ENCODE assay signal across 1 cellular context in the genomic region with DNA sequence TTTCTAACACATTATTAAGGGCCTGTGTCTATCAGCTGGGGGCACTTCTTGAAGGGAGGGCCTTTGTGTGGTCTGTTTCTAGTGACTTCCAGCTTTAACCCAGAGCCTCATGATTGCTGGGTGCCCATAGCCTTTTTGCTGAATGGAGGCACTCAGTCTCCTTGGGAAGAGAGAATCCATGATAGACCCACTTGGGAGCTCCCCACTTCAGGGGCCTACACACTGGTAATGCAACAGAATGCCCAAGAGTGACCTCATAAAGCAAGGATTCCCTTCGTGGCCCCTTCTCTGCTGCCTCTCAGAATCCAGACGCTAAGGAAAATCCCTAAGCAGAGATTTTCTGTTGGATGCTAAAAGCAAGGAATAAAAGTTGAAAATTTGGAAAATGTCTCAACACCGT.
TF ChIP-seq lines count a peak whose summit lies in the region.

TSS of gene CATSPER3 (plus strand) at position 301 of the 400 bp plus-strand sequence. CDS start at position 386, 85 bp downstream.

TF ChIP-seq in HCT116, 20 proteins besides CTCF, POLR2A, EP300 and RAD21 (continued from another document):
- TF ChIP-seq, protein P1, sequence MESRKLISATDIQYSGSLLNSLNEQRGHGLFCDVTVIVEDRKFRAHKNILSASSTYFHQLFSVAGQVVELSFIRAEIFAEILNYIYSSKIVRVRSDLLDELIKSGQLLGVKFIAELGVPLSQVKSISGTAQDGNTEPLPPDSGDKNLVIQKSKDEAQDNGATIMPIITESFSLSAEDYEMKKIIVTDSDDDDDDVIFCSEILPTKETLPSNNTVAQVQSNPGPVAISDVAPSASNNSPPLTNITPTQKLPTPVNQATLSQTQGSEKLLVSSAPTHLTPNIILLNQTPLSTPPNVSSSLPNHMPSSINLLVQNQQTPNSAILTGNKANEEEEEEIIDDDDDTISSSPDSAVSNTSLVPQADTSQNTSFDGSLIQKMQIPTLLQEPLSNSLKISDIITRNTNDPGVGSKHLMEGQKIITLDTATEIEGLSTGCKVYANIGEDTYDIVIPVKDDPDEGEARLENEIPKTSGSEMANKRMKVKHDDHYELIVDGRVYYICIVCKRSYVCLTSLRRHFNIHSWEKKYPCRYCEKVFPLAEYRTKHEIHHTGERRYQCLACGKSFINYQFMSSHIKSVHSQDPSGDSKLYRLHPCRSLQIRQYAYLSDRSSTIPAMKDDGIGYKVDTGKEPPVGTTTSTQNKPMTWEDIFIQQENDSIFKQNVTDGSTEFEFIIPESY (IDR thresholded peaks at IDR 0.05; ENCODE audit: extremely low read depth, insufficient replicate concordance, low read length) = no peak
- TF ChIP-seq SP1 (IDR thresholded peaks at IDR 0.05; ENCODE audit: low read depth) = no peak
- no peak for TF ChIP-seq CBX3 (IDR thresholded peaks at IDR 0.05; ENCODE audit: low read depth)
- no peak for TF ChIP-seq ATF3 (IDR thresholded peaks at IDR 0.05)
- no peak for TF ChIP-seq CEBPB (IDR thresholded peaks at IDR 0.05; ENCODE audit: low read depth)
- TF ChIP-seq ELF1 (IDR thresholded peaks at IDR 0.05; ENCODE audit: borderline replicate concordance, low read depth) = no peak
- no peak for TF ChIP-seq POLR2AphosphoS5 (IDR thresholded peaks at IDR 0.05; ENCODE audit: low read depth, low read length)
